ENCODE assay signal across 27 cellular contexts in genomic region chr1:233323724-233324123, GRCh38.
"Had no signal": no experiment of that assay in that cellular context is flagged by ENCODE, and none has a peak within 500 bp of the region (broad histone marks: within the 10 kb centered on the region; RNA-seq: fewer than 3 reads in every experiment).

No MANE protein-coding gene starts in this region.

- FAIRE-seq: colon, endometrium, endothelial cell of umbilical vein, frontal cortex had no signal

- H3K27ac ChIP-seq: colonic mucosa, coronary artery, dorsolateral prefrontal cortex, epithelial cell of prostate, esophagus muscularis mucosa, esophagus squamous epithelium, foreskin keratinocyte, gastrocnemius medialis, gastroesophageal sphincter, heart left ventricle, heart right ventricle had no signal

- H3K4me1 ChIP-seq: colonic mucosa, foreskin keratinocyte, gastrocnemius medialis had no signal

- H3K9me3 ChIP-seq: colonic mucosa, esophagus muscularis mucosa, esophagus squamous epithelium, gastrocnemius medialis, gastroesophageal sphincter, heart left ventricle, heart right ventricle had no signal

- H3K36me3 ChIP-seq: colonic mucosa, esophagus muscularis mucosa, esophagus squamous epithelium, gastrocnemius medialis, gastroesophageal sphincter, heart left ventricle, heart right ventricle had no signal

- DNase-seq: colonic mucosa; cortex of kidney; dermis blood vessel endothelial cell; dorsolateral prefrontal cortex; effector CD4-positive, alpha-beta T cell; effector CD8-positive, alpha-beta T cell; effector memory CD4-positive, alpha-beta T cell; effector memory CD8-positive, alpha-beta T cell; endodermal cell; erythroblast; esophagus squamous epithelium; foreskin fibroblast; foreskin keratinocyte; foreskin melanocyte; gastrocnemius medialis; glutamatergic neuron; head of caudate nucleus; heart left ventricle; heart right ventricle had no signal

- H3K4me3 ChIP-seq: colonic mucosa, coronary artery, dorsolateral prefrontal cortex, esophagus muscularis mucosa, esophagus squamous epithelium, gastrocnemius medialis, gastroesophageal sphincter, heart left ventricle, heart right ventricle had no signal

- H3K27me3 ChIP-seq: colonic mucosa had no signal
